ENCODE assay signal across 8 cellular contexts in the genomic region with DNA sequence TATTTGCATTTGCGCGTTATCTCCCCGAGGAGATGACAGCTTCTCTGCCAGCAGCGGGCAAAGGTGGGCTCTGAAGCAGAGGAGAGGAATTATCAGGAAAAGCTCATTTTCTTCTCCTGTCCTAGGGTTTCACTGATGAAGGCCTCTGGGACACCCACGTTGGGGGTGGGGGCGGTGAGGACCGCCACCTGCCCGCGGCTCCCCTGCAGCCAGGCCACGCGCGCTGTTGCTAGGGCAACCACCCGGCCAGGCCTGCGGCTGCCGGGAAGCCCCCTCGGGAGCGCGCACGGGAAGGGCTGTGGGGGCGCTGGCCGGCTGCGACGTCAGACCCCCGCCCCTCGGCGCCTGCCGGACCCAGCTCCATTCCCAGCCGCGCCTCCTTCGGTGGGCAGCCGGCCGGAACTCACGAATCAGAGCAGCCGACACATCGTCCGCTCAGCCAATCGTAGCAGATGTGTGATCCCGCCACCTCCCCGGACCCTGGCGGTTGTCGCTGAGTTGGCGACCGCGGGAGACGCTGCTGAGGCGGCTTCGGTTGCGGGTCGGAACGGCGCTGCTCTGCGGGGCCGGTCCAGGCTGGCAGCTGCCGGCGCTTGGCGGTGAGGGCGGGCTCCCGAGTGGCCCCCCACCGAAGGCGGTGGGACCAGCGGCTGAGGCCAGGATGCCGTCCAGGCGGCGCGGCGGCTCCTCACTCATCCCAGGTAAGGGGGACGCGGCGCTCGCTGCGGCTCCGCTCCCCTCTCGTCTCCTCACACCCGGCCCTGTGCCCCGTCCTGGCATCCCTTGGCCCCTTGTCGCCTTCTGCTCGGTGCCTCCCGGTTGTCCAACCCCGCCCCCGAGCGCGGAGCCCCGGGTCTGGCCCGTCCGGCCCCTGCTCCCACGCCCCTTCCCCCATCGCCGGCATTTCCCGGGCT. TPM values are rescaled to one million over a fixed set of nuclear protein-coding genes. Genes with fewer than 3 reads are reported as not detected.
A peak's percentile ranks its signal among the peaks of the same experiment; 100 is the strongest.
DNase-seq lines count a peak whose midpoint lies in the region; ATAC-seq, FAIRE-seq and TF ChIP-seq lines count a peak whose summit lies in the region.

Gene TPST1 (plus strand): TSS at position 513 of the 914 bp plus-strand sequence. CDS start 35,092 bp downstream, outside the sequence.

- DNase-seq in DMS79 treated with DMSO at 0.1 percent for 48 hours (lab: John Stamatoyannopoulos, UW) (peak; percentile 90), RCC 7860 (ENCODE audit: low spot score) (peak; percentile 89), fibroblast of mammary gland (ENCODE audit: low read depth) (peak; percentile 77)
- DNase-seq in activated T-helper 2 cell treated with anti-CD3 and anti-CD28 coated beads, Interferon-gamma antibody, Interleukin-2, Interleukin-4, amounts not matched to agents 10 μg/mL and 5 μg/mL and 100 μg/mL, durations not matched to agents 14 hours and 24 hours and 36 hours (ENCODE audit: low spot score): peak; percentile 74
- DNase-seq in naive thymus-derived CD8-positive, alpha-beta T cell: peak; percentile 71 to 90 (median 86)
- DNase-seq in stimulated activated naive B cell treated with anti-CD40 and anti-IgM and Interleukin-4, amounts not matched to agents 10 μg/mL and 1 μg/mL and 100 μg/mL, for 72 hours: peak; percentile 92

- no peaks in the 10 kb centered on the region for H3K9me3 Mint-ChIP-seq in activated T-helper 2 cell treated with anti-CD3 and anti-CD28 coated beads, Interferon-gamma antibody, Interleukin-2, Interleukin-4, amounts not matched to agents 10 μg/mL and 5 μg/mL and 100 μg/mL, durations not matched to agents 14 hours and 24 hours and 36 hours
- H3K9me3 Mint-ChIP-seq in naive thymus-derived CD8-positive, alpha-beta T cell: no peaks in the 10 kb centered on the region
- no peaks in the 10 kb centered on the region for H3K9me3 Mint-ChIP-seq in stimulated activated naive B cell treated with anti-CD40 and anti-IgM and Interleukin-4, amounts not matched to agents 10 μg/mL and 1 μg/mL and 100 μg/mL, for 72 hours

- POLR2A ChIA-PET in naive thymus-derived CD8-positive, alpha-beta T cell (lab: Charles Lee): interaction anchor here (0.9 to 1.7 kb wide), 5 partner anchors 9 to 535 kb away, joined by 3 to 4 read pairs (median 3); partner anchors contain the start of genes CRCP and RABGEF1

- H3K27me3 Mint-ChIP-seq in activated T-helper 2 cell treated with anti-CD3 and anti-CD28 coated beads, Interferon-gamma antibody, Interleukin-2, Interleukin-4, amounts not matched to agents 10 μg/mL and 5 μg/mL and 100 μg/mL, durations not matched to agents 14 hours and 24 hours and 36 hours (ENCODE audit: low read depth): peaks cover 40% of the 10 kb centered on the region
- peaks cover 0 to 3% (median 0%) of the 10 kb centered on the region in 5 donors for H3K27me3 Mint-ChIP-seq in naive thymus-derived CD8-positive, alpha-beta T cell
- peaks cover 8 to 10% of the 10 kb centered on the region in 2 donors for H3K27me3 Mint-ChIP-seq in stimulated activated naive B cell treated with anti-CD40 and anti-IgM and Interleukin-4, amounts not matched to agents 10 μg/mL and 1 μg/mL and 100 μg/mL, for 72 hours

- H3K36me3 Mint-ChIP-seq in activated T-helper 2 cell treated with anti-CD3 and anti-CD28 coated beads, Interferon-gamma antibody, Interleukin-2, Interleukin-4, amounts not matched to agents 10 μg/mL and 5 μg/mL and 100 μg/mL, durations not matched to agents 14 hours and 24 hours and 36 hours (ENCODE audit: low read depth): no peaks in the 10 kb centered on the region
- peaks cover 0 to 2% (median 0%) of the 10 kb centered on the region in 3 donors for H3K36me3 Mint-ChIP-seq in naive thymus-derived CD8-positive, alpha-beta T cell
- peaks cover 4% of the 10 kb centered on the region in 2 donors for H3K36me3 Mint-ChIP-seq in stimulated activated naive B cell treated with anti-CD40 and anti-IgM and Interleukin-4, amounts not matched to agents 10 μg/mL and 1 μg/mL and 100 μg/mL, for 72 hours

- peak within 1 kb of the TSS; percentile 47 for H3K27ac ChIP-seq in KMS-11

- TF ChIP-seq CTCF in KMS-11 (conservative IDR thresholded peaks at IDR 0.05; ENCODE audit: low read depth, low read length) (0 out of 2 replicates have a peak, but pooled peaks have one; percentile 21), fibroblast of mammary gland (conservative IDR thresholded peaks at IDR 0.05; ENCODE audit: control insufficient read depth, insufficient read depth, low read depth, low read length) (peak; percentile 28)

- peaks cover 28% of the 10 kb centered on the region for H3K4me1 Mint-ChIP-seq in activated T-helper 2 cell treated with anti-CD3 and anti-CD28 coated beads, Interferon-gamma antibody, Interleukin-2, Interleukin-4, amounts not matched to agents 10 μg/mL and 5 μg/mL and 100 μg/mL, durations not matched to agents 14 hours and 24 hours and 36 hours (ENCODE audit: low read depth)
- H3K4me1 Mint-ChIP-seq in naive thymus-derived CD8-positive, alpha-beta T cell: peaks cover 32 to 57% (median 48%) of the 10 kb centered on the region in 4 donors
- H3K4me1 Mint-ChIP-seq in stimulated activated naive B cell treated with anti-CD40 and anti-IgM and Interleukin-4, amounts not matched to agents 10 μg/mL and 1 μg/mL and 100 μg/mL, for 72 hours: peaks cover 36 to 43% of the 10 kb centered on the region in 2 donors

- peak within 1 kb of the TSS; percentile 86 for H3K4me2 ChIP-seq in KMS-11

- peak within 1 kb of the TSS; percentile 34 for H3K27ac Mint-ChIP-seq in activated T-helper 2 cell treated with anti-CD3 and anti-CD28 coated beads, Interferon-gamma antibody, Interleukin-2, Interleukin-4, amounts not matched to agents 10 μg/mL and 5 μg/mL and 100 μg/mL, durations not matched to agents 14 hours and 24 hours and 36 hours
- peak within 1 kb of the TSS; percentile 42 to 98 (median 92) for H3K27ac Mint-ChIP-seq in naive thymus-derived CD8-positive, alpha-beta T cell
- H3K27ac Mint-ChIP-seq in stimulated activated naive B cell treated with anti-CD40 and anti-IgM and Interleukin-4, amounts not matched to agents 10 μg/mL and 1 μg/mL and 100 μg/mL, for 72 hours: peak within 1 kb of the TSS; percentile 93

- intact Hi-C loops in activated T-helper 2 cell treated with anti-CD3 and anti-CD28 coated beads, Interferon-gamma antibody, Interleukin-2, Interleukin-4, amounts not matched to agents 10 μg/mL and 5 μg/mL and 100 μg/mL, durations not matched to agents 14 hours and 24 hours and 36 hours (cut with micrococcal nuclease): no loop called here

- peaks cover 48% of the 10 kb centered on the region for H3K4me1 ChIP-seq in KMS-11 (ENCODE audit: low read depth, poor library complexity, severe bottlenecking)

- H4K20me1 ChIP-seq in KMS-11 (ENCODE audit: insufficient read depth): no peaks in the 10 kb centered on the region

- no peaks in the 10 kb centered on the region for H3K27me3 ChIP-seq in KMS-11 (ENCODE audit: insufficient read depth, low read depth)

- H3K4me3 Mint-ChIP-seq in activated T-helper 2 cell treated with anti-CD3 and anti-CD28 coated beads, Interferon-gamma antibody, Interleukin-2, Interleukin-4, amounts not matched to agents 10 μg/mL and 5 μg/mL and 100 μg/mL, durations not matched to agents 14 hours and 24 hours and 36 hours (ENCODE audit: low read depth): peak within 1 kb of the TSS; percentile 82
- peak within 1 kb of the TSS; percentile 89 to 99 (median 93) for H3K4me3 Mint-ChIP-seq in naive thymus-derived CD8-positive, alpha-beta T cell
- H3K4me3 Mint-ChIP-seq in stimulated activated naive B cell treated with anti-CD40 and anti-IgM and Interleukin-4, amounts not matched to agents 10 μg/mL and 1 μg/mL and 100 μg/mL, for 72 hours: peak within 1 kb of the TSS; percentile 93

- H3K36me3 ChIP-seq in KMS-11 (ENCODE audit: insufficient read depth): no peaks in the 10 kb centered on the region; the same call in 1 of the 2 replicates

- peak within 1 kb of the TSS; percentile 72 for H2AFZ ChIP-seq in KMS-11 (ENCODE audit: low read depth)

- ATAC-seq in GM21737 (IDR thresholded peaks at IDR 0.05; ENCODE audit: unreplicated experiment): peak; percentile 94
- ATAC-seq in naive thymus-derived CD8-positive, alpha-beta T cell: peak; percentile 88 to 90
- peak; percentile 94 to 95 for ATAC-seq in stimulated activated naive B cell treated with anti-CD40 and anti-IgM and Interleukin-4, amounts not matched to agents 10 μg/mL and 1 μg/mL and 100 μg/mL, for 72 hours (replicated peaks)

- peaks cover 47% of the 10 kb centered on the region for H3K79me2 ChIP-seq in KMS-11 (ENCODE audit: insufficient read depth, low read depth)

- peak; percentile 40 for FAIRE-seq in RCC 7860 (lab: Jason Lieb, UNC)

- H3K4me3 ChIP-seq in KMS-11 (IDR thresholded peaks at IDR 0.05; ENCODE audit: insufficient read depth, low read depth, low read length) (no peak within 1 kb of the TSS), fibroblast of mammary gland (ENCODE audit: control insufficient read depth, low read depth, low read length) (peak within 1 kb of the TSS; percentile 74)

- H3K9ac ChIP-seq in KMS-11: peak within 1 kb of the TSS; percentile 81

RNA-seq across cellular contexts. Expression of gene TPST1, which starts in this region (rescaled TPM):
- 1.3 and 1.6 TPM in 2 replicates for total RNA-seq in activated T-helper 2 cell treated with anti-CD3 and anti-CD28 coated beads, Interferon-gamma antibody, Interleukin-2, Interleukin-4, amounts not matched to agents 10 μg/mL and 5 μg/mL and 100 μg/mL, durations not matched to agents 14 hours and 24 hours and 36 hours
- total RNA-seq in naive thymus-derived CD8-positive, alpha-beta T cell: 1 to 10 TPM; 5.6 to 7.8 TPM
- 10 to 100 TPM in 1 of 3 donors, 1 to 10 TPM in 2; 6.7 to 13.2 (median 8.3) TPM for polyA plus RNA-seq in naive thymus-derived CD8-positive, alpha-beta T cell

Comparison
In these comparisons a context has a peak if more than half of its experiments do, and no peak if none do; other contexts are left out.
1. H3K27ac Mint-ChIP-seq: peak in every context shown above with its lines; median percentile 93 in stimulated activated naive B cell treated with anti-CD40 and anti-IgM and Interleukin-4, amounts not matched to agents 10 μg/mL and 1 μg/mL and 100 μg/mL, for 72 hours; 92 in naive thymus-derived CD8-positive, alpha-beta T cell; 34 in activated T-helper 2 cell treated with anti-CD3 and anti-CD28 coated beads, Interferon-gamma antibody, Interleukin-2, Interleukin-4, amounts not matched to agents 10 μg/mL and 5 μg/mL and 100 μg/mL, durations not matched to agents 14 hours and 24 hours and 36 hours.